8 cellular contexts compared by ENCODE assay signal in genomic region chr17:45228121-45228941, GRCh38. TPM values are rescaled to one million over a fixed set of nuclear protein-coding genes. Genes with fewer than 3 reads are reported as not detected.
DNase-seq lines count a peak whose midpoint lies in the region; ATAC-seq and TF ChIP-seq lines count a peak whose summit lies in the region.

No MANE protein-coding gene starts in this region.

- CTCF ChIA-PET in PC-9 (lab: Charles Lee), result interaction anchor here (0.5 to 5.4 kb wide), 6 partner anchors 9 to 93 kb away, joined by 3 to 31 read pairs (median 4); partner anchors contain the start of gene ACBD4

- TF ChIP-seq CTCF in GM12865 (IDR thresholded peaks at IDR 0.05; ENCODE audit: insufficient read depth, low read depth, low read length, missing control alignments) (no peak), PC-9 (conservative IDR thresholded peaks at IDR 0.05) (no peak), coronary artery (IDR thresholded peaks at IDR 0.05) (no peak)

- no peak overlapping the region for H4K12ac ChIP-seq in trophoblast cell (ENCODE audit: low read depth, low read length)

- peak overlapping the region; percentile 34 for H4K8ac ChIP-seq in trophoblast cell (ENCODE audit: low read depth, low read length)

- H3K4me3 ChIP-seq in GM12865 (ENCODE audit: low read depth, low read length) (peak overlapping the region; percentile 96), PC-9 (peak overlapping the region; percentile 3; the same call in 1 of the 2 replicates), coronary artery (peak overlapping the region; percentile 13), trophoblast cell (ENCODE audit: low read depth, low read length) (no peak overlapping the region)

- H2BK120ac ChIP-seq in trophoblast cell (ENCODE audit: insufficient read depth, low read length, poor library complexity), result peak overlapping the region; percentile 28

- no peaks in the 10 kb centered on the region for H3K9me2 ChIP-seq in PC-9 (ENCODE audit: insufficient read depth)

- no peak overlapping the region for H3K4ac ChIP-seq in trophoblast cell (ENCODE audit: low read depth, low read length)

- ATAC-seq in HG03139 (IDR thresholded peaks at IDR 0.05; ENCODE audit: unreplicated experiment) (no peak), HG02852 (IDR thresholded peaks at IDR 0.05; ENCODE audit: unreplicated experiment) (no peak)

- H2BK5ac ChIP-seq in trophoblast cell (ENCODE audit: low read depth, low read length, poor library complexity), result no peak overlapping the region

- peaks cover 39% of the 10 kb centered on the region; the same call in 1 of the 2 replicates for H3F3A ChIP-seq in PC-9 (ENCODE audit: insufficient read depth, low read depth)

- H4K20me1 ChIP-seq in PC-9 (ENCODE audit: insufficient read depth), result no peaks in the 10 kb centered on the region

- H3K79me2 ChIP-seq in PC-9 (ENCODE audit: low read depth), result peaks cover 7% of the 10 kb centered on the region; the same call in 1 of the 2 replicates
- no peaks in the 10 kb centered on the region for H3K79me2 ChIP-seq in trophoblast cell (ENCODE audit: control insufficient read depth, insufficient read depth, low read length, poor library complexity)

- no peak overlapping the region for H3K9ac ChIP-seq in trophoblast cell (ENCODE audit: low read length)

- H3K23ac ChIP-seq in trophoblast cell (ENCODE audit: low read length), result no peak overlapping the region

- BruUV-seq in PC-9 (replicated peaks; lab: Mats Ljungman, UMichigan), result no TSS peak

- H3K79me1 ChIP-seq in trophoblast cell (ENCODE audit: low read length), result no peaks in the 10 kb centered on the region

- H3K18ac ChIP-seq in trophoblast cell (ENCODE audit: low read length), result peak overlapping the region; percentile 31

- H3K27me3 ChIP-seq in PC-9 (ENCODE audit: insufficient read depth, low read depth), result no peaks in the 10 kb centered on the region
- H3K27me3 ChIP-seq in trophoblast cell (ENCODE audit: insufficient read depth, low read length), result peaks cover 5% of the 10 kb centered on the region

- H2BK12ac ChIP-seq in trophoblast cell (ENCODE audit: low read length), result peak overlapping the region; percentile 29

- peak overlapping the region; percentile 44 for H2AK5ac ChIP-seq in trophoblast cell (ENCODE audit: low read length)

- no peaks in the 10 kb centered on the region for H3K9me3 ChIP-seq in PC-9 (ENCODE audit: insufficient read depth, low read depth)
- H3K9me3 ChIP-seq in trophoblast cell (ENCODE audit: insufficient read depth, low read depth, low read length), result peaks cover 3% of the 10 kb centered on the region

- peaks cover 55% of the 10 kb centered on the region for H3K4me1 ChIP-seq in PC-9 (replicated peaks; ENCODE audit: insufficient read depth)
- peaks cover 10 to 14% of the 10 kb centered on the region in 2 experiments for H3K4me1 ChIP-seq in trophoblast cell (ENCODE audit: control insufficient read depth in 1 of 2, insufficient read depth in 2 of 2, low read length in 2 of 2)

- peak; percentile 28 for DNase-seq in GM12865 (ENCODE audit: low read depth)
- no peak for DNase-seq in PC-9
- DNase-seq in coronary artery (ENCODE audit: low spot score), result peak; percentile 74
- DNase-seq in trophoblast cell, result no peak
- no peak for DNase-seq in effector CD4-positive, alpha-beta T cell
- DNase-seq in SKM-1 treated with dmso at 0.1 percent for 144 hours (lab: John Stamatoyannopoulos, UW; ENCODE audit: unreplicated experiment), result no peak

- no peaks in the 10 kb centered on the region for H3K36me3 ChIP-seq in PC-9 (ENCODE audit: low read depth)
- no peaks in the 10 kb centered on the region for H3K36me3 ChIP-seq in trophoblast cell (ENCODE audit: control insufficient read depth in 1 of 2, insufficient read depth in 2 of 2, low read length in 2 of 2)

- POLR2A ChIA-PET in PC-9 (lab: Charles Lee; ENCODE audit: unreplicated experiment), result no interaction called here

- H3K27ac ChIP-seq in PC-9 (peak overlapping the region; percentile 22; the same call in 1 of the 2 replicates), coronary artery (peak overlapping the region; percentile 38 to 73), trophoblast cell (ENCODE audit: low read depth, low read length) (no peak overlapping the region)

- H3K4me2 ChIP-seq in PC-9, result peak overlapping the region; percentile 70
- no peak overlapping the region for H3K4me2 ChIP-seq in trophoblast cell (ENCODE audit: low read length)

- H3K14ac ChIP-seq in trophoblast cell (ENCODE audit: low read length), result peak overlapping the region; percentile 33

- intact Hi-C loops in PC-9 (cut with micrococcal nuclease; ENCODE audit: unreplicated experiment), result no loop called here

- peak overlapping the region; percentile 64 for H4K91ac ChIP-seq in trophoblast cell (ENCODE audit: low read depth, low read length)

- no peak overlapping the region for H2AFZ ChIP-seq in PC-9
- no peak overlapping the region for H2AFZ ChIP-seq in trophoblast cell (ENCODE audit: insufficient read depth, low read length, poor library complexity)

- WGBS in trophoblast cell (ENCODE audit: extremely low coverage, insufficient coverage, insufficient read length), result no CpG with 5 or more reads among the region's 18 CpGs

RNA-seq across cellular contexts. Expression of gene FMNL1, which starts 6.6 kb away (rescaled TPM):
- total RNA-seq in PC-9 (2021), result 12.9 and 18.7 TPM in 2 replicates
- 2.4 and 2.8 TPM in 2 replicates for polyA plus RNA-seq in trophoblast cell (2013)

RNA-seq across cellular contexts. Expression of gene SPATA32, which starts 33.6 kb away (rescaled TPM):
- total RNA-seq in PC-9 (2021), result 0.35 and 0.48 TPM in 2 replicates
- polyA plus RNA-seq in trophoblast cell (2013), result not detected in 2 replicates

Comparison
In these comparisons a context has a peak if more than half of its experiments do, and no peak if none do; other contexts are left out.
1. DNase-seq: peak in GM12865 (single experiment) and coronary artery (single experiment); none in PC-9 (0 of 2), trophoblast cell (0 of 2), effector CD4-positive, alpha-beta T cell (single experiment) and SKM-1 treated with dmso at 0.1 percent for 144 hours (single experiment).